In the genomic region with DNA sequence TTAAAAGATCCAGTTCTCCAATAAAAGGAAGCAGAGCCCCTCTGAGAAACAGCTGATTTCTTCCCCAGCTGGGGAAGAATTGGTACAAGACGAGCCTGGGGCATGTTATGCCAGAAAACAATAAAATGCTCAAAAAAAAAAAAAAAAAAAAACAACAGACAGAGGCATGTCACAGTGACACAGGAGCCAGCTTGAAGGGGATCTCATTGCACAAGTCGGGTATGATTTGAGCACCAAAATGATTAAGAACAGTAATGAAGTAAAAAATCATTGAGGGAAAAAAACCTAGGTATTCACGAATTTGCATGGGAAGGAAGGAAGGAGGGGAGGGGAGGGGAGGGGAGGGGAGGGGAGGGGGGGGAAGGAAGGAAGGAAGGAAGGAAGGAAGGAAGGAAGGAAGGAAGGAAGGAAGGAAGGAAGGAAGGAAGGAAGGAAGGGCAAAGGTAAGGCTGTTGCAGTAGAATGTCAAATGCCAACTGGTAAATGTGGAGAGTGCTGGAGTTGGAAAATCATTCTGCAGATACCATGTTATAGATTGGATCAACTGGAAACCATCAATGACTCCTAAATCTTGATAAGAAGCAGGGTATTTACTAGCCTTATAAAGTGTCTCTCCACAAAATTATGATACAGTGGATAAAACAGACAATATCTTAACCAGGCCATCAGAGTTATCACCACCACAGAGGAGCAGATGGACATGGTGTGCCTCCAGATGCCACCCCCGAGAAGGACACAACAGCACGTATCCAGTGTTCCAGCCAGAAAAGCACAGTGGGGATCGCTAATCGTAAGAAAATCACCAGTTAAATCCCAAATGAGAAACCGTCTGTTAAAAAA, we compare ENCODE assay signal across 26 cellular contexts. TPM values are rescaled to one million over a fixed set of nuclear protein-coding genes. Genes with fewer than 3 reads are reported as not detected.
"Had no signal": no experiment of that assay in that cellular context is flagged by ENCODE, and none has a peak within 500 bp of the region (broad histone marks: within the 10 kb centered on the region; RNA-seq: fewer than 3 reads in every experiment).

No MANE protein-coding gene starts in this region.

- H3K27ac Mint-ChIP-seq: dendritic cell treated with granulocyte-macrophage colony-stimulating factor and Interleukin-4, amounts not matched to agents 40 ng/mL and 50 ng/mL, for 4 days; effector memory CD8-positive, alpha-beta T cell; endodermal cell; naive thymus-derived CD4-positive, alpha-beta T cell had no signal

- H3K27me3 ChIP-seq: colonic mucosa had no signal

- H3K27ac ChIP-seq: colonic mucosa, epithelial cell of prostate, foreskin keratinocyte, gastroesophageal sphincter, heart right ventricle, left lung, lower lobe of right lung had no signal

- H3K9me3 ChIP-seq: colonic mucosa, gastroesophageal sphincter, heart right ventricle, left lung, lower lobe of right lung had no signal

- FAIRE-seq: endometrium, frontal cortex, islet of Langerhans, keratinocyte had no signal

- H3K4me1 Mint-ChIP-seq: naive thymus-derived CD4-positive, alpha-beta T cell had no signal

- H3K4me1 ChIP-seq: colonic mucosa, foreskin keratinocyte, left lung, lower lobe of right lung had no signal

- H3K4me3 ChIP-seq: colonic mucosa, gastroesophageal sphincter, heart right ventricle, left lung, lower lobe of right lung had no signal

- DNase-seq: colonic mucosa; cortex of kidney; effector CD8-positive, alpha-beta T cell; effector memory CD8-positive, alpha-beta T cell; endodermal cell; erythroblast; foreskin keratinocyte; head of caudate nucleus; heart right ventricle; hippocampal formation; left cardiac atrium; left lung; left ventricle myocardium superior; lower lobe of right lung; mesenchymal stem cell; midbrain; naive thymus-derived CD4-positive, alpha-beta T cell had no signal

- H3K9me3 Mint-ChIP-seq: dendritic cell treated with granulocyte-macrophage colony-stimulating factor and Interleukin-4, amounts not matched to agents 40 ng/mL and 50 ng/mL, for 4 days; endodermal cell had no signal

- H3K36me3 ChIP-seq: colonic mucosa, gastroesophageal sphincter, heart right ventricle, left lung, lower lobe of right lung had no signal

- H3K4me3 Mint-ChIP-seq: dendritic cell treated with granulocyte-macrophage colony-stimulating factor and Interleukin-4, amounts not matched to agents 40 ng/mL and 50 ng/mL, for 4 days; effector memory CD8-positive, alpha-beta T cell; endodermal cell; naive thymus-derived CD4-positive, alpha-beta T cell had no signal

- ATAC-seq: effector memory CD8-positive, alpha-beta T cell; esophagus mucosa; foreskin keratinocyte; gastroesophageal sphincter; heart right ventricle; left cardiac atrium; left lung; left ventricle myocardium superior; lower lobe of right lung; naive thymus-derived CD4-positive, alpha-beta T cell had no signal

- H3K36me3 Mint-ChIP-seq: naive thymus-derived CD4-positive, alpha-beta T cell had no signal

RNA-seq across cellular contexts. Expression of a gene that starts 7.2 kb away (rescaled TPM):
- total RNA-seq: foreskin keratinocyte, mononuclear cell had no signal
- polyA plus RNA-seq: foreskin keratinocyte; keratinocyte; naive thymus-derived CD4-positive, alpha-beta T cell had no signal
